ENCODE assay signal across 29 cellular contexts in the genomic region with DNA sequence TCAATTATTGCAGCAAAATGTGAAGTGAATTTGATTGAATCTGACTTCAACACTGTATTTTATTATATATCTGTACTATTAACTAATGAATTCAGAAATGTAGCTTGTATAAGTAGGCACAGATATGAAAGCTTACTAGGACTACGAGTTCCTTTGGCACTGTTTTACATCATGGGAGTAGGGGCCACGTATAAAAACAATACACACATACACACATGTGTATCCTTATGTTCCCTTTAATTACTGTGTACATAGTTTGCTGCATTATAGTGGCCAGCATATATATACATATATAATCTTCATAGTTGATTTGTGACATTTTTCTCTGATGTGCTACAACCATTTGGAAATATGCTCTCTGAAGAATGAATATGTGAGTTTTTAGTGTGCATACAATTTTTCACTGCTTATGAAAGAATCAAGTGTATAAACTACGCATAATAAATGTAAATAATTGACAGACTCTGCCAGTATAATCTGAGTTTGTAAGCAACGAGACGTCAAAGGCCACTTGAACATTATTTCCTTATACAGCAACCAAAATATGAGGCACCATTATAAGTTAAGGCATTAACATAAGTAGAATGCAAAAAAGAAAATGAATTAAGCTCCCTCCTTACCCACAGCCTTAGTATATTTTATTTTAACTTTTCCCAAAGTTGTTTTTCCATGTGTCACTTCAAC.
"Had no signal": no experiment of that assay in that cellular context is flagged by ENCODE, and none has a peak within 500 bp of the region (broad histone marks: within the 10 kb centered on the region; RNA-seq: fewer than 3 reads in every experiment).

No MANE protein-coding gene starts in this region.

- H3K4me2 ChIP-seq: KMS-11 had no signal

- DNase-seq: activated B cell treated with CpG ODN at 0.5 μM for 24 hours; activated CD4-positive, alpha-beta T cell treated with anti-CD3 and anti-CD28 coated beads for 4 hours; activated CD4-positive, CD25-positive, alpha-beta regulatory T cell treated with anti-CD3 and anti-CD28 coated beads, Interleukin-2, amount 50 U/mL, for 72 hours; activated CD8-positive, alpha-beta T cell treated with anti-CD3 and anti-CD28 coated beads for 36 hours; activated gamma-delta T cell; activated naive CD4-positive, alpha-beta T cell treated with Interleukin-2 at 50 U/mL for 16 hours; activated naive CD8-positive, alpha-beta T cell treated with anti-CD3 and anti-CD28 coated beads, Interleukin-2, amount 10 ng/mL, durations not matched to agents 7 days and 5 days; activated T-cell treated with anti-CD3 and anti-CD28 coated beads, Interleukin-2, amount 50 U/mL, for 24 hours; amygdala; MM.1S; MV-4-11; NCI-H1092; NCI-H146; NCI-H187; NCI-H2081 treated with DMSO at 0.1 percent for 48 hours; NCI-H345; NCI-H524 treated with DMSO at 0.1 percent for 48 hours; RPMI8226; SIG-M5; SW 1271; T-helper 1 cell; T-helper 2 cell; T-helper 9 cell had no signal

- H3K36me3 ChIP-seq: ascending aorta, cardiac muscle cell had no signal

- H3K4me1 ChIP-seq: ascending aorta had no signal

- H3K4me3 ChIP-seq: ascending aorta, cardiac muscle cell had no signal

- H3K27ac ChIP-seq: ascending aorta, cardiac muscle cell, KMS-11, VCaP had no signal

- H3K9ac ChIP-seq: KMS-11 had no signal

- H3K27me3 ChIP-seq: ascending aorta, cardiac muscle cell had no signal

- H3K9me3 ChIP-seq: ascending aorta had no signal

- ATAC-seq: activated CD8-positive, alpha-beta T cell treated with anti-CD3 and anti-CD28 coated beads for 36 hours; Panc1; Right ventricle myocardium inferior had no signal
